In genomic region chr5:128662998-128663397, GRCh38 we compare ENCODE assay signal across 2 cellular contexts.
TF ChIP-seq lines count a peak whose summit lies in the region.

No MANE protein-coding gene starts in this region.

TF ChIP-seq in HepG2, 621 proteins besides CTCF, POLR2A, EP300 and RAD21 (continued from another document):
- TF ChIP-seq SIN3A (IDR thresholded peaks at IDR 0.05; ENCODE audit: borderline replicate concordance, low read depth, low read length): no peak
- TF ChIP-seq MAFF (IDR thresholded peaks at IDR 0.05; ENCODE audit: low read depth, low read length): peak; percentile 66; the same call in 1 of the 2 replicates
- TF ChIP-seq ZNF121 (CRISPR knock-in tag; IDR thresholded peaks at IDR 0.05): no peak
- TF ChIP-seq MAFK (conservative IDR thresholded peaks at IDR 0.05 in 1 of 2, IDR thresholded peaks at IDR 0.05 in 1 of 2; ENCODE audit: low read length in 2 of 2): peak; percentile 69 to 87

TF ChIP-seq in IMR-90, 13 proteins besides CTCF, POLR2A, EP300 and RAD21:
- TF ChIP-seq USF2 (IDR thresholded peaks at IDR 0.05; ENCODE audit: low read depth, low read length) (no peak), CEBPB (IDR thresholded peaks at IDR 0.05; ENCODE audit: low read depth, low read length) (no peak), MAFK (IDR thresholded peaks at IDR 0.05; ENCODE audit: low read depth, low read length) (peak; percentile 85)
